ENCODE assay signal across 7 cellular contexts in the genomic region with DNA sequence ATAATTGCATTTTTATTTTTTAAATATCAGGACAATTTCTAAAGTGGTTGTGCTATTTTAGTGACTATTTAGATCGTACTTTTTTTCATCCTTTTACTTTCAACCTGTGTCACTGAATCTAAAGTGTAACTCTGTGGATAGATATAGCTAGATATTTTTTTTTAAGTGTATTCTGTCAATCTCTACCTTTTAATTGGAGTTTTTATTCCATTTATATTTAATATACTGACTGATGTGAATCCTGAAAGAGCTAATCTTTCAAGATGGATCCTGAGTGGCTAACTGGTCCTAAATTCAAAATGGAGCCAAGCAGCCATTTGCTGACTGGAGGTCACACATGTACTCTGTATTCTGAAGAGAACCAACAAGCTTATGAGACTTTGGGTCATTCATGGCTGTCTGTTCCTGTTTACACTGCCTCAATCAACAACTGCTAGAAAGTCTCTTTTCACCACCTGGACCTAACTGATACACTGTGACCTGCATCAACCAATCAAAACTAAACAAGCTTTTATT.
"Had no signal": no experiment of that assay in that cellular context is flagged by ENCODE, and none has a peak within 500 bp of the region (broad histone marks: within the 10 kb centered on the region; RNA-seq: fewer than 3 reads in every experiment).

No MANE protein-coding gene starts in this region.

- H2AFZ ChIP-seq: GM23338 had no signal

- H3K27ac Mint-ChIP-seq: GM23338, IgD-negative memory B cell had no signal

- FAIRE-seq: HTR-8/SVneo had no signal

- H3K4me1 ChIP-seq: HAP-1 had no signal

- ATAC-seq: GM23338, HCT116 had no signal

- H3K4me2 ChIP-seq: GM23338 had no signal

- DNase-seq: H7, KG1 had no signal

- H3K4me3 Mint-ChIP-seq: GM23338, IgD-negative memory B cell had no signal

- H3K4me3 ChIP-seq: GM23338, HAP-1 had no signal

- H3K36me3 ChIP-seq: HAP-1 had no signal
